In genomic region chr20:8809107-8809953, GRCh38 we compare ENCODE assay signal across 1 cellular context.
TF ChIP-seq lines count a peak whose summit lies in the region.

No MANE protein-coding gene starts in this region.

TF ChIP-seq in HepG2, 621 proteins besides CTCF, POLR2A, EP300 and RAD21 (continued from another document and continues in another):
- TF ChIP-seq HOMEZ (CRISPR knock-in tag; IDR thresholded peaks at IDR 0.05; ENCODE audit: low read depth) (peak; percentile 98), FOXO1 (CRISPR knock-in tag; IDR thresholded peaks at IDR 0.05) (peak; percentile 92), GFI1 (CRISPR knock-in tag; IDR thresholded peaks at IDR 0.05; ENCODE audit: borderline replicate concordance) (no peak; the same call in 1 of the 2 replicates), ZNF407 (CRISPR knock-in tag; IDR thresholded peaks at IDR 0.05; ENCODE audit: not compliant biosample characterization) (no peak), CHCHD3 (CRISPR knock-in tag; IDR thresholded peaks at IDR 0.05) (no peak), ZBTB46 (CRISPR knock-in tag; IDR thresholded peaks at IDR 0.05; ENCODE audit: borderline replicate concordance) (no peak), ISX (CRISPR knock-in tag; conservative IDR thresholded peaks at IDR 0.05) (0 out of 2 replicates have a peak, but pooled peaks have one; percentile 8), U2AF1 (optimal IDR thresholded peaks at IDR 0.05; ENCODE audit: low read depth, low read length) (no peak), JARID2 (CRISPR knock-in tag; IDR thresholded peaks at IDR 0.05; ENCODE audit: insufficient replicate concordance) (no peak), HMGA1 (CRISPR knock-in tag; conservative IDR thresholded peaks at IDR 0.05) (no peak), PHF20 (CRISPR knock-in tag; IDR thresholded peaks at IDR 0.05) (no peak), NR0B2 (CRISPR knock-in tag; IDR thresholded peaks at IDR 0.05) (no peak), ONECUT2 (CRISPR knock-in tag; IDR thresholded peaks at IDR 0.05) (no peak; the same call in 1 of the 2 replicates), ZXDC (CRISPR knock-in tag; IDR thresholded peaks at IDR 0.05) (no peak), ZNF646 (CRISPR knock-in tag; IDR thresholded peaks at IDR 0.05) (no peak), KIAA2018 (CRISPR knock-in tag; IDR thresholded peaks at IDR 0.05; ENCODE audit: borderline replicate concordance) (no peak), BORCS8-MEF2B (CRISPR knock-in tag; IDR thresholded peaks at IDR 0.05) (no peak)
